Comparison of ENCODE assay signal across 9 cellular contexts in genomic region chr12:80404629-80405028, GRCh38. TPM values are rescaled to one million over a fixed set of nuclear protein-coding genes. Genes with fewer than 3 reads are reported as not detected.
"Had no signal": no experiment of that assay in that cellular context is flagged by ENCODE, and none has a peak within 500 bp of the region (broad histone marks: within the 10 kb centered on the region; RNA-seq: fewer than 3 reads in every experiment).

No MANE protein-coding gene starts in this region.

- H3K4me2 ChIP-seq: GM23338 had no signal

- DNase-seq: GM23248, H7, H9, HCEC 1CT, HFFc6 had no signal

- H3K4me3 ChIP-seq: GM23248, GM23338, HAP-1 had no signal

- H2AFZ ChIP-seq: GM23248, GM23338 had no signal

- FAIRE-seq: H1 had no signal

- ATAC-seq: GM23338, HCT116 had no signal

- H3K9me3 ChIP-seq: HAP-1 had no signal

- H3K4me1 ChIP-seq: HAP-1 had no signal

- H3K36me3 ChIP-seq: HAP-1 had no signal

- H3K27ac ChIP-seq: GM23248 had no signal

- H3K9ac ChIP-seq: GM23248 had no signal

RNA-seq across cellular contexts. Expression of gene PTPRQ, which starts 39.4 kb away (rescaled TPM):
- total RNA-seq: GM23338, H1, H9 had no signal
- polyA plus RNA-seq: GM23338, H1 had no signal
